ENCODE assay signal across 32 cellular contexts in the genomic region with DNA sequence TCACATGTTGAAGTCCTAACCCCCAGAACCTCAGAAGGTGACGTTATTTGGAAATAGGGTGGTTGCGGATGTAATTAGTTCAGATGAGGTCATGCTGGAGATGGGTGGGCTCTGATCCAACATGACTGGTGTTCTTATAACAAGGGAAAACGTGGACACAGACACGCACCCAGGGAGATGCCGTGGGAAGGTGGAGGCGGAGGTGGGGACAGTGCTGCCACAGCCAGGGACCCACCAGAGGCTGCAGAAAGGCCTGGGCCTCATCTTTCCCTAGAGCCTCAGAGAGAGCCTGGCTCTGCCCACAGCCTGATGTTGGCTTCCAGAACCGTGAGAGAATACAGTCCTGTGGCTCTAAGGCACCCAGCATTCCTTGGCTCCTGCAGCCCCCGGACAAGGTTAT. TPM values are rescaled to one million over a fixed set of nuclear protein-coding genes. Genes with fewer than 3 reads are reported as not detected.
"Had no signal": no experiment of that assay in that cellular context is flagged by ENCODE, and none has a peak within 500 bp of the region (broad histone marks: within the 10 kb centered on the region; RNA-seq: fewer than 3 reads in every experiment).

No MANE protein-coding gene starts in this region.

- H3K4me2 ChIP-seq: smooth muscle cell had no signal

- H3K27ac Mint-ChIP-seq: naive thymus-derived CD4-positive, alpha-beta T cell; natural killer cell; nephron; stimulated activated memory B cell treated with anti-CD40 and anti-IgM and Interleukin-4, amounts not matched to agents 10 μg/mL and 1 μg/mL and 100 μg/mL, for 72 hours; type B pancreatic cell had no signal

- DNase-seq: naive thymus-derived CD4-positive, alpha-beta T cell; natural killer cell; nucleus accumbens; pancreas; spleen; stimulated activated CD4-positive, alpha-beta T cell treated with anti-CD3 and anti-CD28 coated beads, Interleukin-12 subunit alpha, Interleukin-12 subunit beta, amount 100 ng/mL, for 4 hours; stimulated activated CD4-positive, alpha-beta T cell treated with anti-CD3 and anti-CD28 coated beads, Interleukin-1b, Interleukin-23, amount 100 ng/mL, for 48 hours; stimulated activated CD4-positive, alpha-beta T cell treated with anti-CD3 and anti-CD28 coated beads, Interleukin-4, amount 100 ng/mL, for 1 hour; stimulated activated CD4-positive, alpha-beta T cell treated with anti-CD3 and anti-CD28 coated beads, Interleukin-4, amount 100 ng/mL, for 4 hours; stimulated activated CD8-positive, alpha-beta memory T cell treated with anti-CD3 and anti-CD28 coated beads, Interleukin-4, amount 100 ng/mL, for 48 hours; stimulated activated naive CD4-positive, alpha-beta T cell; stimulated activated naive CD8-positive, alpha-beta T cell treated with anti-CD3 and anti-CD28 coated beads, Interleukin-15, amount 100 ng/mL, for 72 hours; stimulated activated naive CD8-positive, alpha-beta T cell treated with anti-CD3 and anti-CD28 coated beads, Interleukin-15, Interleukin-2, amounts not matched to agents 100 U/mL and 50 U/mL, for 24 hours; substantia nigra; testis; tibial artery; transverse colon; upper lobe of right lung; uterus had no signal

- H3K4me1 ChIP-seq: pancreas, prostate gland, testis, transverse colon, upper lobe of right lung, uterus had no signal

- H3K27me3 ChIP-seq: testis had no signal

- H3K36me3 ChIP-seq: neutrophil, pancreas, prostate gland, spleen, suprapubic skin, tibial artery, transverse colon, upper lobe of right lung, uterus had no signal

- H3K4me1 Mint-ChIP-seq: natural killer cell; nephron; stimulated activated memory B cell treated with anti-CD40 and anti-IgM and Interleukin-4, amounts not matched to agents 10 μg/mL and 1 μg/mL and 100 μg/mL, for 72 hours had no signal

- H3K9me3 ChIP-seq: neutrophil, pancreas, prostate gland, suprapubic skin, testis, tibial artery, transverse colon, upper lobe of right lung, uterus had no signal

- H3K9me3 Mint-ChIP-seq: natural killer cell, nephron, type B pancreatic cell had no signal

- H3K27ac ChIP-seq: neutrophil, pancreas, prostate gland, skin epidermis, spleen, suprapubic skin, testis, tibial artery, transverse colon, upper lobe of right lung, uterus had no signal

- FAIRE-seq: pancreas had no signal

- ATAC-seq: naive thymus-derived CD4-positive, alpha-beta T cell; natural killer cell; pancreas; right cardiac atrium; sciatic nerve; stimulated activated memory B cell treated with anti-CD40 and anti-IgM and Interleukin-4, amounts not matched to agents 10 μg/mL and 1 μg/mL and 100 μg/mL, for 72 hours; stimulated activated naive CD8-positive, alpha-beta T cell treated with anti-CD3 and anti-CD28 coated beads, Interleukin-15, amount 100 ng/mL, for 72 hours; stimulated activated naive CD8-positive, alpha-beta T cell treated with anti-CD3 and anti-CD28 coated beads, Interleukin-15, Interleukin-2, amounts not matched to agents 100 U/mL and 50 U/mL, for 24 hours; upper lobe of right lung had no signal

- H3K4me3 Mint-ChIP-seq: naive thymus-derived CD4-positive, alpha-beta T cell; natural killer cell; nephron; stimulated activated memory B cell treated with anti-CD40 and anti-IgM and Interleukin-4, amounts not matched to agents 10 μg/mL and 1 μg/mL and 100 μg/mL, for 72 hours; stimulated activated naive CD8-positive, alpha-beta T cell treated with anti-CD3 and anti-CD28 coated beads, Interleukin-15, amount 100 ng/mL, for 72 hours; type B pancreatic cell had no signal

- H3K36me3 Mint-ChIP-seq: natural killer cell, type B pancreatic cell had no signal

- H3K4me3 ChIP-seq: pancreas, prostate gland, skin epidermis, smooth muscle cell, spleen, suprapubic skin, testis, tibial artery, transverse colon, upper lobe of right lung, uterus had no signal

RNA-seq across cellular contexts. Expression of a gene that starts 7.9 kb away (rescaled TPM):
- total RNA-seq: naive thymus-derived CD4-positive, alpha-beta T cell; natural killer cell; omental fat pad; pancreas; pulmonary artery endothelial cell; right cardiac atrium; sciatic nerve; smooth muscle cell; spleen; suprapubic skin; transverse colon; upper lobe of right lung had no signal
- polyA plus RNA-seq: naive thymus-derived CD4-positive, alpha-beta T cell; pancreas; right cardiac atrium; smooth muscle cell; spleen; urinary bladder had no signal
